15 cellular contexts compared by ENCODE assay signal in the genomic region with DNA sequence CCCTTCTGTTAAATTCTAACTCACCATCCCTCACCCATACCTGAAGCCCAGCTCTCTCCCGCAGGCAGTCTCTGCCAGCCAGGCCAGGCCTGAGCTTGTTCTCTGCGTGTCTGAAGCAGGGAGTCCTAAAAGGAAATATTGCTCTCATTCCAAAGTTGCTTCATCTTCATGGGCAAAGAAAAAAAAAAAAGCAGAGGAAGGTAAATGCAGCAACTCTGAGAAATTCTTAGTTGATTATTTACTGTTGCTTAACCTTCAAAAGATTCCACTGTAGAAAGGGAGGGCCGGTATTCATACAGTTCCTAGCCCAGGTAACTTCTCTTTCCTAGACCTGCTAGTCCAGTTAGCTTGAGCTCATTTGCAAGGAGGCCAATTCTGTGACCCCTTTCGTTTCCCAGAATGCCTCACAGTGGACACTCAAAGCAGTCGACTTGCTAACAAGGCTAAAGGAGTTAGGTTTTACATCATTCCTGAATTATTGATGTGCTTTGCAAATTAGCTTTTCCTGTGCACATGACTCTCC.
DNase-seq lines count a peak whose midpoint lies in the region; ATAC-seq and TF ChIP-seq lines count a peak whose summit lies in the region.
"Had no signal": no experiment of that assay in that cellular context is flagged by ENCODE, and none has a peak within 500 bp of the region (broad histone marks: within the 10 kb centered on the region; RNA-seq: fewer than 3 reads in every experiment).

No MANE protein-coding gene starts in this region.

- CTCF ChIA-PET in A673 (lab: Charles Lee) = no interaction called here

- H3K27me3 Mint-ChIP-seq in neural progenitor cell (ENCODE audit: insufficient read depth, low read depth) = no peaks in the 10 kb centered on the region
- H3K27me3 Mint-ChIP-seq: activated CD4-positive, alpha-beta T cell treated with anti-CD3 and anti-CD28 coated beads, Interleukin-2, amount 10 ng/mL, durations not matched to agents 7 days and 5 days; IgD-negative memory B cell had no signal

- H3K4me3 ChIP-seq in A673 (ENCODE audit: low read depth, low read length, poor library complexity, severe bottlenecking) (no peak overlapping the region), SK-N-MC (no peak overlapping the region), gastroesophageal sphincter (no peak overlapping the region), neural progenitor cell (no peak overlapping the region), vagina (no peak overlapping the region)
- H3K4me3 ChIP-seq: GM12878, tibial nerve had no signal

- POLR2A ChIA-PET in A673 (lab: Charles Lee; ENCODE audit: low non-redundant PET) = no interaction called here

- no TSS peak for BruUV-seq in A673 (replicated peaks; lab: Mats Ljungman, UMichigan)

- peak; percentile 38 for DNase-seq in A673 (ENCODE audit: low spot score)
- no peak for DNase-seq in SK-N-MC (ENCODE audit: low read depth, low spot score)
- DNase-seq in neural progenitor cell (ENCODE audit: low spot score) = no peak
- no peak for DNase-seq in HK-2 (ENCODE audit: unreplicated experiment)
- no peak for DNase-seq in activated CD4-positive, alpha-beta T cell treated with anti-CD3 and anti-CD28 coated beads for 1 hour
- DNase-seq in vagina (ENCODE audit: extremely low spot score in 2 of 2) = no peak
- DNase-seq: activated CD4-positive, alpha-beta T cell treated with anti-CD3 and anti-CD28 coated beads, Interleukin-2, amount 10 ng/mL, durations not matched to agents 7 days and 5 days; DMS79; naive thymus-derived CD4-positive, alpha-beta T cell; stimulated activated CD4-positive, alpha-beta T cell treated with anti-CD3 and anti-CD28 coated beads, Interleukin-12 subunit alpha, Interleukin-12 subunit beta, amount 100 ng/mL, for 4 hours had no signal

- H3K9me3 Mint-ChIP-seq in neural progenitor cell = no peaks in the 10 kb centered on the region

- H3K4me1 ChIP-seq in A673 (ENCODE audit: insufficient read depth, low read length, poor library complexity, severe bottlenecking) (peaks cover 29% of the 10 kb centered on the region), gastroesophageal sphincter (peaks cover 0 to 45% (median 3%) of the 10 kb centered on the region in 3 donors), neural progenitor cell (no peaks in the 10 kb centered on the region), vagina (peaks cover 15% of the 10 kb centered on the region)

- no peaks in the 10 kb centered on the region for H3K36me3 Mint-ChIP-seq in neural progenitor cell
- H3K36me3 Mint-ChIP-seq: IgD-negative memory B cell; naive thymus-derived CD4-positive, alpha-beta T cell had no signal

- TF ChIP-seq EP300 in gastroesophageal sphincter (IDR thresholded peaks at IDR 0.05) = no peak

- peaks cover 10% of the 10 kb centered on the region for H3K4me1 Mint-ChIP-seq in neural progenitor cell
- H3K4me1 Mint-ChIP-seq: activated CD4-positive, alpha-beta T cell treated with anti-CD3 and anti-CD28 coated beads, Interleukin-2, amount 10 ng/mL, durations not matched to agents 7 days and 5 days had no signal

- peak overlapping the region; percentile 2 for H3K9ac ChIP-seq in SK-N-MC (ENCODE audit: insufficient read length)
- no peak overlapping the region for H3K9ac ChIP-seq in neural progenitor cell

- 37 to 48% methylated on average over 5 of the region's 5 CpGs for WGBS in gastroesophageal sphincter (ENCODE audit: low coverage in 1 of 2), 2 donors

- H3K27ac Mint-ChIP-seq in neural progenitor cell = no peak overlapping the region
- H3K27ac Mint-ChIP-seq: activated CD4-positive, alpha-beta T cell treated with anti-CD3 and anti-CD28 coated beads, Interleukin-2, amount 10 ng/mL, durations not matched to agents 7 days and 5 days; IgD-negative memory B cell; naive thymus-derived CD4-positive, alpha-beta T cell had no signal

- no peak overlapping the region for H3K4me2 ChIP-seq in neural progenitor cell

- ATAC-seq in gastroesophageal sphincter (peak; percentile 42), GM21619 (IDR thresholded peaks at IDR 0.05; ENCODE audit: unreplicated experiment) (no peak)
- ATAC-seq: GM12878; naive thymus-derived CD4-positive, alpha-beta T cell had no signal

- H3K9me3 ChIP-seq in A673 (ENCODE audit: low read depth, low read length, poor library complexity, severe bottlenecking) (no peaks in the 10 kb centered on the region), SK-N-MC (ENCODE audit: low read depth, low read length) (no peaks in the 10 kb centered on the region), gastroesophageal sphincter (no peaks in the 10 kb centered on the region), neural progenitor cell (ENCODE audit: low read depth) (no peaks in the 10 kb centered on the region), vagina (no peaks in the 10 kb centered on the region)
- H3K9me3 ChIP-seq: tibial nerve had no signal

- no peaks in the 10 kb centered on the region for H3K79me2 ChIP-seq in neural progenitor cell (ENCODE audit: low read depth)

- TF ChIP-seq POLR2A in gastroesophageal sphincter (IDR thresholded peaks at IDR 0.05) (no peak), vagina (IDR thresholded peaks at IDR 0.05) (no peak)

- peak overlapping the region; percentile 34 for H2AFZ ChIP-seq in neural progenitor cell (replicated peaks)

- no peak for TF ChIP-seq CTCF in A673 (conservative IDR thresholded peaks at IDR 0.05; ENCODE audit: low read depth, low read length)
- TF ChIP-seq CTCF in gastroesophageal sphincter (IDR thresholded peaks at IDR 0.05) = no peak
- no peak for TF ChIP-seq CTCF in neural progenitor cell (IDR thresholded peaks at IDR 0.05)
- TF ChIP-seq CTCF in vagina (IDR thresholded peaks at IDR 0.05) = no peak

- intact Hi-C loops in A673 (cut with micrococcal nuclease; ENCODE audit: unreplicated experiment) (no loop called here), vagina (cut with DNase I) (loop anchor here (10.0 kb wide), 1 partner anchor 128 kb away; no protein-coding TSS in a partner anchor)

- H3K27ac ChIP-seq in A673 (ENCODE audit: low read depth, low read length, poor library complexity, severe bottlenecking) (no peak overlapping the region), SK-N-MC (peak overlapping the region; percentile 66), gastroesophageal sphincter (peak overlapping the region; percentile 37 to 73 (median 67)), neural progenitor cell (no peak overlapping the region), vagina (no peak overlapping the region)
- H3K27ac ChIP-seq: tibial nerve had no signal

- H3K4me3 Mint-ChIP-seq in neural progenitor cell = no peak overlapping the region
- H3K4me3 Mint-ChIP-seq: activated CD4-positive, alpha-beta T cell treated with anti-CD3 and anti-CD28 coated beads, Interleukin-2, amount 10 ng/mL, durations not matched to agents 7 days and 5 days; IgD-negative memory B cell; naive thymus-derived CD4-positive, alpha-beta T cell had no signal

- H3K36me3 ChIP-seq in A673 (ENCODE audit: insufficient read depth, low read length, poor library complexity, severe bottlenecking) (no peaks in the 10 kb centered on the region), SK-N-MC (ENCODE audit: insufficient read depth, low read length) (no peaks in the 10 kb centered on the region), gastroesophageal sphincter (no peaks in the 10 kb centered on the region), neural progenitor cell (no peaks in the 10 kb centered on the region), vagina (no peaks in the 10 kb centered on the region)
- H3K36me3 ChIP-seq: tibial nerve had no signal

- H3K27me3 ChIP-seq in A673 (replicated peaks; ENCODE audit: insufficient read depth, low read depth, low read length, poor library complexity) = no peaks in the 10 kb centered on the region
- no peaks in the 10 kb centered on the region for H3K27me3 ChIP-seq in gastroesophageal sphincter
- H3K27me3 ChIP-seq in neural progenitor cell = no peaks in the 10 kb centered on the region
- H3K27me3 ChIP-seq in vagina = no peaks in the 10 kb centered on the region
- H3K27me3 ChIP-seq: tibial nerve had no signal

- no peaks in the 10 kb centered on the region for H3F3A ChIP-seq in neural progenitor cell (ENCODE audit: low read depth)

- no peaks in the 10 kb centered on the region for H4K20me1 ChIP-seq in neural progenitor cell (ENCODE audit: low read depth)

Comparison
In these comparisons a context has a peak if more than half of its experiments do, and no peak if none do; other contexts are left out.
1. H3K27ac ChIP-seq: peak in SK-N-MC (single experiment) and gastroesophageal sphincter (4 of 4); none in A673 (single experiment), neural progenitor cell (single experiment) and vagina (single experiment).